ENCODE assay signal across 17 cellular contexts in genomic region chr2:109450574-109451265, GRCh38.
DNase-seq lines count a peak whose midpoint lies in the region; ATAC-seq and TF ChIP-seq lines count a peak whose summit lies in the region.
"Had no signal": no experiment of that assay in that cellular context is flagged by ENCODE, and none has a peak within 500 bp of the region (broad histone marks: within the 10 kb centered on the region; RNA-seq: fewer than 3 reads in every experiment).

No MANE protein-coding gene starts in this region.

- no peaks in the 10 kb centered on the region for H3K27me3 ChIP-seq in MG63
- no peaks in the 10 kb centered on the region for H3K27me3 ChIP-seq in right cardiac atrium (ENCODE audit: control insufficient read depth, insufficient read depth)
- H3K27me3 ChIP-seq in suprapubic skin, result no peaks in the 10 kb centered on the region
- H3K27me3 ChIP-seq: body of pancreas, hepatocyte had no signal

- H3K27ac Mint-ChIP-seq in chondrocyte (ENCODE audit: unreplicated experiment), result peak overlapping the region; percentile 74

- H3K4me3 Mint-ChIP-seq in chondrocyte (ENCODE audit: unreplicated experiment), result no peak overlapping the region

- H3K36me3 ChIP-seq in MG63 (no peaks in the 10 kb centered on the region), suprapubic skin (peaks cover 3% of the 10 kb centered on the region)

- no peak for TF ChIP-seq CTCF in chondrocyte (IDR thresholded peaks at IDR 0.05)
- TF ChIP-seq CTCF in suprapubic skin (IDR thresholded peaks at IDR 0.05), result no peak

- H3K9me3 ChIP-seq in MG63 (no peaks in the 10 kb centered on the region), right cardiac atrium (ENCODE audit: control insufficient read depth, low read length) (no peaks in the 10 kb centered on the region), suprapubic skin (no peaks in the 10 kb centered on the region)
- H3K9me3 ChIP-seq: body of pancreas had no signal

- DNase-seq in MG63 (peak; percentile 82), chondrocyte (ENCODE audit: low spot score) (peak; percentile 86), right cardiac atrium (peak; percentile 70 to 79 (median 78)), suprapubic skin (ENCODE audit: low spot score in 2 of 2) (peak; percentile 52 to 69), OCI-M2 (lab: John Stamatoyannopoulos, UW; ENCODE audit: unreplicated experiment) (no peak), ACHN (no peak)
- DNase-seq: activated CD4-positive, alpha-beta T cell treated with anti-CD3 and anti-CD28 coated beads, Interleukin-2, amount 50 U/mL, for 48 hours; activated naive CD4-positive, alpha-beta T cell treated with anti-CD3 and anti-CD28 coated beads, Interleukin-2, amount 50 U/mL, for 16 hours; body of pancreas; IMR-90; MM.1S; NCI-H2029; stimulated activated naive CD4-positive, alpha-beta T cell treated with Interleukin-2 at 50 U/mL for 16 hours had no signal

- peaks cover 82% of the 10 kb centered on the region for H3K4me1 Mint-ChIP-seq in chondrocyte (ENCODE audit: low read depth)

- intact Hi-C loops in right cardiac atrium (cut with DNase I), result no loop called here

- peaks cover 25% of the 10 kb centered on the region for H3K36me3 Mint-ChIP-seq in chondrocyte (ENCODE audit: low read depth)

- H3K4me3 ChIP-seq in MG63 (no peak overlapping the region), right cardiac atrium (ENCODE audit: low read length) (no peak overlapping the region), suprapubic skin (no peak overlapping the region)
- H3K4me3 ChIP-seq: body of pancreas, hepatocyte had no signal

- no peaks in the 10 kb centered on the region for H3K27me3 Mint-ChIP-seq in chondrocyte (ENCODE audit: low read depth)

- in situ Hi-C loops in ACHN (cut with HindIII; ENCODE audit: low pct_ligation_motif_present, low pct_unique_long_range_greater_than_20kb, low sequenced_read_pairs), result no loop called here

- no peak for TF ChIP-seq EP300 in suprapubic skin (IDR thresholded peaks at IDR 0.05)

- H3K4me1 ChIP-seq in right cardiac atrium (ENCODE audit: control insufficient read depth, insufficient read depth, low read length) (no peaks in the 10 kb centered on the region), suprapubic skin (peaks cover 18% of the 10 kb centered on the region)
- H3K4me1 ChIP-seq: body of pancreas had no signal

- H3K27ac ChIP-seq in right cardiac atrium (ENCODE audit: low read length) (no peak overlapping the region), suprapubic skin (no peak overlapping the region)
- H3K27ac ChIP-seq: body of pancreas, hepatocyte had no signal

- no peak for TF ChIP-seq POLR2A in suprapubic skin (IDR thresholded peaks at IDR 0.05)

- ATAC-seq in right cardiac atrium (peak; percentile 53 to 55), GM21737 (IDR thresholded peaks at IDR 0.05; ENCODE audit: unreplicated experiment) (no peak), GM21515 (IDR thresholded peaks at IDR 0.05; ENCODE audit: unreplicated experiment) (no peak)
- ATAC-seq: body of pancreas, esophagus mucosa had no signal

- H3K9me3 Mint-ChIP-seq in chondrocyte (ENCODE audit: low read depth), result no peaks in the 10 kb centered on the region

- WGBS in right cardiac atrium, result 61% methylated on average over 12 of the region's 12 CpGs
- 55% methylated on average over 11 of the region's 12 CpGs for WGBS in suprapubic skin

Comparison
In these comparisons a context has a peak if more than half of its experiments do, and no peak if none do; other contexts are left out.
1. DNase-seq: peak in MG63 (single experiment), chondrocyte (single experiment), right cardiac atrium (3 of 3) and suprapubic skin (2 of 2); none in OCI-M2 (single experiment) and ACHN (single experiment).
2. ATAC-seq: peak in right cardiac atrium (2 of 2); none in GM21737 (single experiment) and GM21515 (single experiment).